Comparison of ENCODE assay signal across 1 cellular context in the genomic region with DNA sequence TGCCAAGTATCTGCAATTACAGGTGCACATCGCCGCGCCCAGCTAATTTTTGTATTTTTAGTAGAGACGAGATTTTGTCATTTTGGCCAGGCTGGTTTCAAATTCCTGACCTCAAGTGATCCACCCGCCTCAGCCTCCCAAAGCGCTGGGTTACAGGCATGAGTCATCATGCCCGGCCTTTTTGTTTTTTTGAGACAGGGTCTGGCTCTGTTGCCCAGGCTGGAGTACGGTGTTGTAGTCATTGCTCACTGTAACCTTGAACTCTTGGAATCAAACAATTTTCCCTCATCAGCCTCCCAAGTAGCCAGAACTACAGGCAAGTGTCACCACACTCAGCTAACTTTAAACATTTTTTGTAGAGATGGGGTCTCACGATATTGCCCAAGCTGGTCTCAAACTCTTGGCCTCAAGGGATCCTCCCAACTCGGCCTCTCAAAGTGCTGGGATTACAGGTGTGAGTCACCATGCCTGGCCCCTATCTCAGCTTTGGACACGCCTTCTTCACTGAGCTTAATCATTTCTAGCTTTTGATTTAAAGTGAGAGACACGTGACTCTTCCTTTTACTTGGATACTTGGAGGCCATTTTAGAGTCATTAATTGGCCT.
TF ChIP-seq lines count a peak whose summit lies in the region.

No MANE protein-coding gene starts in this region.

TF ChIP-seq in SK-N-SH treated with all-trans-retinoic acid at 6 μM for 48 hours, 23 proteins besides CTCF, POLR2A, EP300 and RAD21 (continued from another document):
- TF ChIP-seq, protein P1, sequence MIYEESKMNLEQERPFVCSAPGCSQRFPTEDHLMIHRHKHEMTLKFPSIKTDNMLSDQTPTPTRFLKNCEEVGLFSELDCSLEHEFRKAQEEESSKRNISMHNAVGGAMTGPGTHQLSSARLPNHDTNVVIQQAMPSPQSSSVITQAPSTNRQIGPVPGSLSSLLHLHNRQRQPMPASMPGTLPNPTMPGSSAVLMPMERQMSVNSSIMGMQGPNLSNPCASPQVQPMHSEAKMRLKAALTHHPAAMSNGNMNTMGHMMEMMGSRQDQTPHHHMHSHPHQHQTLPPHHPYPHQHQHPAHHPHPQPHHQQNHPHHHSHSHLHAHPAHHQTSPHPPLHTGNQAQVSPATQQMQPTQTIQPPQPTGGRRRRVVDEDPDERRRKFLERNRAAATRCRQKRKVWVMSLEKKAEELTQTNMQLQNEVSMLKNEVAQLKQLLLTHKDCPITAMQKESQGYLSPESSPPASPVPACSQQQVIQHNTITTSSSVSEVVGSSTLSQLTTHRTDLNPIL (CRISPR knock-in tag; IDR thresholded peaks at IDR 0.05; ENCODE audit: low read depth): no peak
- TF ChIP-seq POU6F1 (CRISPR knock-in tag; IDR thresholded peaks at IDR 0.05; ENCODE audit: borderline replicate concordance, low read depth) (no peak), ESRRG (CRISPR knock-in tag; IDR thresholded peaks at IDR 0.05) (no peak), CSRNP3 (CRISPR knock-in tag; IDR thresholded peaks at IDR 0.05) (no peak), GLIS3 (CRISPR knock-in tag; IDR thresholded peaks at IDR 0.05) (no peak), TCF4 (CRISPR knock-in tag; IDR thresholded peaks at IDR 0.05; ENCODE audit: borderline replicate concordance) (no peak), ISL1 (CRISPR knock-in tag; IDR thresholded peaks at IDR 0.05) (no peak), ZC3H10 (CRISPR knock-in tag; IDR thresholded peaks at IDR 0.05) (no peak), PATZ1 (CRISPR knock-in tag; IDR thresholded peaks at IDR 0.05; ENCODE audit: borderline replicate concordance) (no peak), TOX (CRISPR knock-in tag; IDR thresholded peaks at IDR 0.05; ENCODE audit: borderline replicate concordance) (no peak), ZFP30 (CRISPR knock-in tag; IDR thresholded peaks at IDR 0.05) (no peak), OSR1 (CRISPR knock-in tag; IDR thresholded peaks at IDR 0.05) (no peak), BACH2 (CRISPR knock-in tag; IDR thresholded peaks at IDR 0.05; ENCODE audit: borderline replicate concordance) (no peak), ZNF565 (CRISPR knock-in tag; conservative IDR thresholded peaks at IDR 0.05; ENCODE audit: low read depth) (no peak)
- TF ChIP-seq, protein P2, sequence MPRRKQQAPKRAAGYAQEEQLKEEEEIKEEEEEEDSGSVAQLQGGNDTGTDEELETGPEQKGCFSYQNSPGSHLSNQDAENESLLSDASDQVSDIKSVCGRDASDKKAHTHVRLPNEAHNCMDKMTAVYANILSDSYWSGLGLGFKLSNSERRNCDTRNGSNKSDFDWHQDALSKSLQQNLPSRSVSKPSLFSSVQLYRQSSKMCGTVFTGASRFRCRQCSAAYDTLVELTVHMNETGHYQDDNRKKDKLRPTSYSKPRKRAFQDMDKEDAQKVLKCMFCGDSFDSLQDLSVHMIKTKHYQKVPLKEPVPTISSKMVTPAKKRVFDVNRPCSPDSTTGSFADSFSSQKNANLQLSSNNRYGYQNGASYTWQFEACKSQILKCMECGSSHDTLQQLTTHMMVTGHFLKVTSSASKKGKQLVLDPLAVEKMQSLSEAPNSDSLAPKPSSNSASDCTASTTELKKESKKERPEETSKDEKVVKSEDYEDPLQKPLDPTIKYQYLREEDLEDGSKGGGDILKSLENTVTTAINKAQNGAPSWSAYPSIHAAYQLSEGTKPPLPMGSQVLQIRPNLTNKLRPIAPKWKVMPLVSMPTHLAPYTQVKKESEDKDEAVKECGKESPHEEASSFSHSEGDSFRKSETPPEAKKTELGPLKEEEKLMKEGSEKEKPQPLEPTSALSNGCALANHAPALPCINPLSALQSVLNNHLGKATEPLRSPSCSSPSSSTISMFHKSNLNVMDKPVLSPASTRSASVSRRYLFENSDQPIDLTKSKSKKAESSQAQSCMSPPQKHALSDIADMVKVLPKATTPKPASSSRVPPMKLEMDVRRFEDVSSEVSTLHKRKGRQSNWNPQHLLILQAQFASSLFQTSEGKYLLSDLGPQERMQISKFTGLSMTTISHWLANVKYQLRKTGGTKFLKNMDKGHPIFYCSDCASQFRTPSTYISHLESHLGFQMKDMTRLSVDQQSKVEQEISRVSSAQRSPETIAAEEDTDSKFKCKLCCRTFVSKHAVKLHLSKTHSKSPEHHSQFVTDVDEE (CRISPR knock-in tag; IDR thresholded peaks at IDR 0.05): no peak
TF ChIP-seq in SK-N-SH treated with all-trans-retinoic acid at 6 μM for 48 hours: peak in this region for 0.
